Comparison of ENCODE assay signal across 21 cellular contexts in the genomic region with DNA sequence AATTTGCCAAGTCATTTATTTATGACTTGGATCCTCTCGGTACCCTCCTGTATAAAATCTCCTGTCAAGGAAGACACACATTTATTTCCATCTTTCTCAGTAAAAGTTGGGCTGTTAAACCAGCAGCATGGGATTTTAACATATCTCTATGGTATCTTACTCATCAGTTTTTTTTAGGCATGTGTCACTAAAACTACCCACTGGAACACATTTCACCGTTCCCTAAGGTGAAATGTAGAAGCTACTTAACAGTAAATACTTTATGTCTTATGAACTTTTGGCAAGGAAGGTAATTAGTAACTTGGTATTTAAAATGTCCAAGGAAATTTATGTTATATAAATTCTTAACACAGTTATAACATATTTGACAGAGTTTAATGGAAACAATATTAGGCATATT.
"Had no signal": no experiment of that assay in that cellular context is flagged by ENCODE, and none has a peak within 500 bp of the region (broad histone marks: within the 10 kb centered on the region; RNA-seq: fewer than 3 reads in every experiment).

No MANE protein-coding gene starts in this region.

- H3K27ac ChIP-seq: HL-60, KMS-11, RWPE1 had no signal

- DNase-seq: Kasumi-1, NCI-H1092 treated with DMSO at 0.1 percent for 48 hours, NCI-H1436, NCI-H187, NCI-H2029, NCI-H2081 treated with DMSO at 0.1 percent for 48 hours, NCI-H2171, NCI-H226, NCI-H446, NCI-H510A, NCI-H524 treated with DMSO at 0.1 percent for 48 hours, NCI-H69, NCI-H774, SHP77, SK-N-SH, SW 1271 had no signal

- H3K4me2 ChIP-seq: KMS-11, SK-N-SH had no signal

- H3K4me3 ChIP-seq: K562 had no signal

- FAIRE-seq: HTR-8/SVneo, K562 had no signal

- ATAC-seq: K562 had no signal
